In genomic region chr11:8593935-8594909, GRCh38 we compare ENCODE assay signal across 8 cellular contexts. TPM values are rescaled to one million over a fixed set of nuclear protein-coding genes. Genes with fewer than 3 reads are reported as not detected.
DNase-seq lines count a peak whose midpoint lies in the region; ATAC-seq and TF ChIP-seq lines count a peak whose summit lies in the region.

STK33 (minus strand) TSS chr11:8594228; CDS start chr11:8474905, 119,323 bp downstream.

- TF ChIP-seq POLR2A in sigmoid colon (IDR thresholded peaks at IDR 0.05) = no peak

- peak in 1 of 3 donors; percentile 41 for DNase-seq in CD4-positive, CD25-positive, alpha-beta regulatory T cell
- DNase-seq in NCI-H510A (lab: John Stamatoyannopoulos, UW) (peak; percentile 72), hypothalamus (lab: John Stamatoyannopoulos, UW) (peak in 35 of 51 donors; percentile 5 to 67 (median 33)), sigmoid colon (peak; percentile 71)
- no peak for DNase-seq in effector CD8-positive, alpha-beta T cell (lab: John Stamatoyannopoulos, UW)

- H3K4me1 Mint-ChIP-seq in CD4-positive, CD25-positive, alpha-beta regulatory T cell = peaks cover 0 to 6% (median 2%) of the 10 kb centered on the region in 4 donors
- peaks cover 3% of the 10 kb centered on the region for H3K4me1 Mint-ChIP-seq in activated naive CD4-positive, alpha-beta T cell treated with anti-CD3 and anti-CD28 coated beads, Interleukin-2, amount 50 U/mL, for 24 hours

- H3K9me3 Mint-ChIP-seq in CD4-positive, CD25-positive, alpha-beta regulatory T cell = peaks cover 0 to 2% (median 0%) of the 10 kb centered on the region in 7 donors
- H3K9me3 Mint-ChIP-seq in activated naive CD4-positive, alpha-beta T cell treated with anti-CD3 and anti-CD28 coated beads, Interleukin-2, amount 50 U/mL, for 24 hours = no peaks in the 10 kb centered on the region

- no peaks in the 10 kb centered on the region for H3K36me3 ChIP-seq in CD4-positive, CD25-positive, alpha-beta regulatory T cell (ENCODE audit: control insufficient read depth, insufficient read depth, low read length)
- no peaks in the 10 kb centered on the region for H3K36me3 ChIP-seq in sigmoid colon

- H3K4me3 Mint-ChIP-seq in CD4-positive, CD25-positive, alpha-beta regulatory T cell = peak within 1 kb of the TSS in 3 of 4 donors; percentile 35 to 50 (median 46)
- peak within 1 kb of the TSS; percentile 68 for H3K4me3 Mint-ChIP-seq in activated naive CD4-positive, alpha-beta T cell treated with anti-CD3 and anti-CD28 coated beads, Interleukin-2, amount 50 U/mL, for 24 hours

- TF ChIP-seq EP300 in sigmoid colon (IDR thresholded peaks at IDR 0.05) = no peak

- H3K27me3 ChIP-seq in CD4-positive, CD25-positive, alpha-beta regulatory T cell (ENCODE audit: control insufficient read depth, insufficient read depth, low read length) = peaks cover 45% of the 10 kb centered on the region
- peaks cover 0 to 4% (median 0%) of the 10 kb centered on the region in 3 donors for H3K27me3 ChIP-seq in sigmoid colon

- H3K27me3 Mint-ChIP-seq in CD4-positive, CD25-positive, alpha-beta regulatory T cell = peaks cover 80% of the 10 kb centered on the region
- peaks cover 43% of the 10 kb centered on the region for H3K27me3 Mint-ChIP-seq in activated naive CD4-positive, alpha-beta T cell treated with anti-CD3 and anti-CD28 coated beads, Interleukin-2, amount 50 U/mL, for 24 hours

- no peaks in the 10 kb centered on the region for H3K9me3 ChIP-seq in CD4-positive, CD25-positive, alpha-beta regulatory T cell (ENCODE audit: control insufficient read depth in 2 of 2, low read length in 2 of 2)
- no peaks in the 10 kb centered on the region for H3K9me3 ChIP-seq in sigmoid colon

- no peaks in the 10 kb centered on the region for H3K36me3 Mint-ChIP-seq in CD4-positive, CD25-positive, alpha-beta regulatory T cell
- H3K36me3 Mint-ChIP-seq in activated naive CD4-positive, alpha-beta T cell treated with anti-CD3 and anti-CD28 coated beads, Interleukin-2, amount 50 U/mL, for 24 hours = no peaks in the 10 kb centered on the region

- no peaks in the 10 kb centered on the region for H3K4me1 ChIP-seq in CD4-positive, CD25-positive, alpha-beta regulatory T cell (ENCODE audit: control insufficient read depth, insufficient read depth, low read length, poor library complexity, severe bottlenecking)
- peaks cover 0 to 19% (median 12%) of the 10 kb centered on the region in 4 donors for H3K4me1 ChIP-seq in sigmoid colon

- H3K27ac Mint-ChIP-seq in CD4-positive, CD25-positive, alpha-beta regulatory T cell = no peak within 1 kb of the TSS
- H3K27ac Mint-ChIP-seq in activated naive CD4-positive, alpha-beta T cell treated with anti-CD3 and anti-CD28 coated beads, Interleukin-2, amount 50 U/mL, for 24 hours = no peak within 1 kb of the TSS

- peak within 1 kb of the TSS; percentile 10 for H3K4me3 ChIP-seq in CD4-positive, CD25-positive, alpha-beta regulatory T cell (ENCODE audit: low read depth, low read length)
- peak within 1 kb of the TSS; percentile 59 to 80 (median 68) for H3K4me3 ChIP-seq in sigmoid colon

- intact Hi-C loops in sigmoid colon (cut with DNase I) = no loop called here

- 5% methylated on average over 55 of the region's 55 CpGs for WGBS in sigmoid colon, 2 donors

- H3K27ac ChIP-seq in CD4-positive, CD25-positive, alpha-beta regulatory T cell (ENCODE audit: insufficient read depth, low read length, poor library complexity, severe bottlenecking) = no peak within 1 kb of the TSS
- H3K27ac ChIP-seq in sigmoid colon = peak within 1 kb of the TSS; percentile 42 to 79 (median 74)

- no peak for TF ChIP-seq CTCF in sigmoid colon (IDR thresholded peaks at IDR 0.05)

- peak in 1 of 2 donors; percentile 31 for ATAC-seq in CD4-positive, CD25-positive, alpha-beta regulatory T cell (ENCODE audit: low read depth in 2 of 2)
- ATAC-seq in GM19043 (IDR thresholded peaks at IDR 0.05; ENCODE audit: low read depth, unreplicated experiment) (peak; percentile 87), HG03108 (IDR thresholded peaks at IDR 0.05; ENCODE audit: unreplicated experiment) (peak; percentile 93)

RNA-seq across cellular contexts. Expression of gene STK33, which starts in this region (rescaled TPM):
- 0.49 TPM for total RNA-seq in CD4-positive, CD25-positive, alpha-beta regulatory T cell
- under 1 TPM in 1 of 4 donors, not detected in 3; 0.44 TPM for polyA plus RNA-seq in CD4-positive, CD25-positive, alpha-beta regulatory T cell
- 10 to 100 TPM; 18.5 to 23.8 (median 20.8) TPM for total RNA-seq in sigmoid colon
- polyA plus RNA-seq in sigmoid colon = 1 to 10 TPM in 1 of 3 donors, not detected in 2; 2.0 TPM

Comparison
In these comparisons a context has a peak if more than half of its experiments do, and no peak if none do; other contexts are left out.
1. RNA of gene STK33 (total RNA-seq): 18.5 to 23.8 TPM in sigmoid colon; 0.49 TPM in CD4-positive, CD25-positive, alpha-beta regulatory T cell (single experiment); every median in the first group is over 10 times any median in the second.